ENCODE assay signal across 27 cellular contexts in genomic region chr14:103882503-103883262, GRCh38. TPM values are rescaled to one million over a fixed set of nuclear protein-coding genes. Genes with fewer than 3 reads are reported as not detected.
A peak's percentile ranks its signal among the peaks of the same experiment; 100 is the strongest.
DNase-seq lines count a peak whose midpoint lies in the region; ATAC-seq, FAIRE-seq and TF ChIP-seq lines count a peak whose summit lies in the region.
"Had no signal": no experiment of that assay in that cellular context is flagged by ENCODE, and none has a peak within 500 bp of the region (broad histone marks: within the 10 kb centered on the region; RNA-seq: fewer than 3 reads in every experiment).

No MANE protein-coding gene starts in this region.

- H3K36me3 ChIP-seq in BE2C = no peaks in the 10 kb centered on the region
- no peaks in the 10 kb centered on the region for H3K36me3 ChIP-seq in SK-N-SH (replicated peaks in 1 of 2; ENCODE audit: control insufficient read depth in 1 of 2, insufficient read depth in 2 of 2, low read length in 1 of 2)
- no peaks in the 10 kb centered on the region for H3K36me3 ChIP-seq in pancreas

- H3F3A ChIP-seq in SK-N-SH (replicated peaks; ENCODE audit: insufficient read depth) = no peaks in the 10 kb centered on the region

- H3K27ac ChIP-seq in SK-N-SH (ENCODE audit: low read depth in 2 of 2, low read length in 1 of 2) (peak overlapping the region in 1 of 2 experiments; percentile 76; a peak in 2 of 4 replicates), pancreas (peak overlapping the region; percentile 42 to 89 (median 82))
- H3K27ac ChIP-seq: hepatocyte, KMS-11 had no signal

- no peak for FAIRE-seq in pancreas (lab: Jason Lieb, UNC)
- FAIRE-seq: HTR-8/SVneo had no signal

- TF ChIP-seq RAD21 in SK-N-SH (IDR thresholded peaks at IDR 0.05; ENCODE audit: low read length) = no peak

- H3K9me2 ChIP-seq in SK-N-SH = no peaks in the 10 kb centered on the region

- H3K27me3 ChIP-seq in BE2C (no peaks in the 10 kb centered on the region), SK-N-SH (ENCODE audit: insufficient read depth) (no peaks in the 10 kb centered on the region), pancreas (no peaks in the 10 kb centered on the region)
- H3K27me3 ChIP-seq: dorsolateral prefrontal cortex, hepatocyte had no signal

- H3K4me3 Mint-ChIP-seq in activated T-helper 2 cell treated with anti-CD3 and anti-CD28 coated beads, Interferon-gamma antibody, Interleukin-2, Interleukin-4, amounts not matched to agents 10 μg/mL and 5 μg/mL and 100 μg/mL, durations not matched to agents 14 hours and 24 hours and 36 hours (ENCODE audit: low read depth) = no peak overlapping the region
- H3K4me3 Mint-ChIP-seq: activated B cell treated with CpG ODN at 0.5 μM for 24 hours, CD14-positive monocyte had no signal

- no peaks in the 10 kb centered on the region for H3K27me3 Mint-ChIP-seq in activated T-helper 2 cell treated with anti-CD3 and anti-CD28 coated beads, Interferon-gamma antibody, Interleukin-2, Interleukin-4, amounts not matched to agents 10 μg/mL and 5 μg/mL and 100 μg/mL, durations not matched to agents 14 hours and 24 hours and 36 hours (ENCODE audit: low read depth)

- peak in 1 of 2 experiments; percentile 64; a peak in 2 of 4 replicates for TF ChIP-seq EP300 in SK-N-SH (IDR thresholded peaks at IDR 0.05; ENCODE audit: borderline replicate concordance in 1 of 2, low read depth in 1 of 2, low read length in 1 of 2)

- CTCF ChIA-PET in SK-N-SH (lab: Yijun Ruan, JAX) = interaction anchor here (0.7 to 3.3 kb wide), 7 partner anchors 18 to 74 kb away, joined by 3 to 15 read pairs (median 6); no protein-coding TSS in a partner anchor

- intact Hi-C loops in pancreas (cut with DNase I) = no loop called here
- intact Hi-C loops in activated T-helper 2 cell treated with anti-CD3 and anti-CD28 coated beads, Interferon-gamma antibody, Interleukin-2, Interleukin-4, amounts not matched to agents 10 μg/mL and 5 μg/mL and 100 μg/mL, durations not matched to agents 14 hours and 24 hours and 36 hours (cut with micrococcal nuclease) = no loop called here

- no peaks in the 10 kb centered on the region for H3K36me3 Mint-ChIP-seq in activated T-helper 2 cell treated with anti-CD3 and anti-CD28 coated beads, Interferon-gamma antibody, Interleukin-2, Interleukin-4, amounts not matched to agents 10 μg/mL and 5 μg/mL and 100 μg/mL, durations not matched to agents 14 hours and 24 hours and 36 hours (ENCODE audit: low read depth)
- H3K36me3 Mint-ChIP-seq: CD14-positive monocyte had no signal

- H3K4me1 Mint-ChIP-seq in activated T-helper 2 cell treated with anti-CD3 and anti-CD28 coated beads, Interferon-gamma antibody, Interleukin-2, Interleukin-4, amounts not matched to agents 10 μg/mL and 5 μg/mL and 100 μg/mL, durations not matched to agents 14 hours and 24 hours and 36 hours (ENCODE audit: low read depth) = peaks cover 9% of the 10 kb centered on the region

- no peaks in the 10 kb centered on the region for H3K9me3 ChIP-seq in BE2C
- H3K9me3 ChIP-seq in SK-N-SH = no peaks in the 10 kb centered on the region
- no peaks in the 10 kb centered on the region for H3K9me3 ChIP-seq in pancreas

- H3K79me2 ChIP-seq in SK-N-SH (ENCODE audit: insufficient read depth) = no peaks in the 10 kb centered on the region
- H3K79me2 ChIP-seq: hepatocyte had no signal

- no peaks in the 10 kb centered on the region for H4K20me1 ChIP-seq in SK-N-SH (ENCODE audit: insufficient read depth)

- H3K4me2 ChIP-seq in SK-N-SH = no peak overlapping the region
- H3K4me2 ChIP-seq: hepatocyte, KMS-11, smooth muscle cell had no signal

- H3K9ac ChIP-seq in SK-N-SH = no peak overlapping the region
- H3K9ac ChIP-seq: KMS-11 had no signal

- DNase-seq in BE2C = peak; percentile 80
- DNase-seq in SK-N-SH = peak; percentile 87
- peak; percentile 57 for DNase-seq in islet precursor cell
- peak in 1 of 6 donors; percentile 78 for DNase-seq in pancreas
- no peak for DNase-seq in activated T-helper 2 cell treated with anti-CD3 and anti-CD28 coated beads, Interferon-gamma antibody, Interleukin-2, Interleukin-4, amounts not matched to agents 10 μg/mL and 5 μg/mL and 100 μg/mL, durations not matched to agents 14 hours and 24 hours and 36 hours (ENCODE audit: low spot score)
- no peak for DNase-seq in effector CD4-positive, alpha-beta T cell
- no peak for DNase-seq in cerebellum (ENCODE audit: low spot score)
- DNase-seq: activated B cell treated with CpG ODN at 0.5 μM for 24 hours; activated CD8-positive, alpha-beta memory T cell treated with anti-CD3 and anti-CD28 coated beads, Interleukin-2, amount 50 U/mL, for 48 hours; Calu3; caudate nucleus; dorsolateral prefrontal cortex; NCI-H1436 had no signal

- H3K4me1 ChIP-seq in BE2C (peaks cover 37% of the 10 kb centered on the region), SK-N-SH (ENCODE audit: control insufficient read depth in 1 of 2, insufficient read depth in 2 of 2, low read depth in 1 of 2, low read length in 1 of 2) (peaks cover 0 to 38% of the 10 kb centered on the region in 2 experiments; a peak in 1 of 4 replicates), pancreas (peaks cover 29 to 32% (median 30%) of the 10 kb centered on the region in 3 donors)

- no peak for ATAC-seq in pancreas

- H3K27ac Mint-ChIP-seq in activated T-helper 2 cell treated with anti-CD3 and anti-CD28 coated beads, Interferon-gamma antibody, Interleukin-2, Interleukin-4, amounts not matched to agents 10 μg/mL and 5 μg/mL and 100 μg/mL, durations not matched to agents 14 hours and 24 hours and 36 hours = no peak overlapping the region
- H3K27ac Mint-ChIP-seq: activated B cell treated with CpG ODN at 0.5 μM for 24 hours, CD14-positive monocyte had no signal

- no peak overlapping the region for H2AFZ ChIP-seq in SK-N-SH (ENCODE audit: low read depth)
- H2AFZ ChIP-seq: hepatocyte had no signal

- POLR2A ChIA-PET in SK-N-SH (lab: Yijun Ruan, JAX) = no interaction called here

- H3K4me3 ChIP-seq in BE2C (ENCODE audit: low read depth, low read length) = no peak overlapping the region
- H3K4me3 ChIP-seq in SK-N-SH (ENCODE audit: low read depth in 2 of 2, low read length in 1 of 2) = no peak overlapping the region
- no peak overlapping the region for H3K4me3 ChIP-seq in pancreas
- H3K4me3 ChIP-seq: dorsolateral prefrontal cortex, hepatocyte, smooth muscle cell had no signal

- no peaks in the 10 kb centered on the region for H3K9me3 Mint-ChIP-seq in activated T-helper 2 cell treated with anti-CD3 and anti-CD28 coated beads, Interferon-gamma antibody, Interleukin-2, Interleukin-4, amounts not matched to agents 10 μg/mL and 5 μg/mL and 100 μg/mL, durations not matched to agents 14 hours and 24 hours and 36 hours
- H3K9me3 Mint-ChIP-seq: activated B cell treated with CpG ODN at 0.5 μM for 24 hours, CD14-positive monocyte had no signal

- 58% methylated on average over 4 of the region's 20 CpGs for WGBS in SK-N-SH (ENCODE audit: low lambda C conversion rate)
- 74 to 78% methylated on average over 20 of the region's 20 CpGs for WGBS in pancreas, 2 donors

- TF ChIP-seq CTCF in BE2C (IDR thresholded peaks at IDR 0.05; ENCODE audit: low read depth, low read length) (no peak), SK-N-SH (IDR thresholded peaks at IDR 0.05) (no peak), pancreas (IDR thresholded peaks at IDR 0.05) (no peak)

TF ChIP-seq in SK-N-SH, 30 proteins besides CTCF, POLR2A, EP300 and RAD21:
- TF ChIP-seq RCOR1 (IDR thresholded peaks at IDR 0.05; ENCODE audit: low read length) (peak; percentile 58; the same call in 1 of the 2 replicates), MAX (IDR thresholded peaks at IDR 0.05; ENCODE audit: low read depth) (no peak), GATA2 (CRISPR knock-in tag; IDR thresholded peaks at IDR 0.05) (peak; percentile 57), USF1 (IDR thresholded peaks at IDR 0.05; ENCODE audit: borderline replicate concordance, low read depth) (no peak)

RNA-seq across cellular contexts. Expression of gene PPP1R13B, which starts 35.3 kb away (rescaled TPM):
- polyA plus RNA-seq in BE2C (2012; ENCODE audit: insufficient read depth, insufficient read length, low read depth) = 70.6 TPM
- polyA plus RNA-seq in SK-N-SH (2012; rRNA removed) = 5.1 and 5.7 TPM in 2 replicates
- polyA plus RNA-seq in SK-N-SH (2012; cell fraction: cytosol; rRNA removed) = 2.6 and 3.9 TPM in 2 replicates
- 31.2 and 31.8 TPM in 2 replicates for polyA plus RNA-seq in SK-N-SH (2012; cell fraction: nucleus; rRNA removed)
- total RNA-seq in pancreas = 10 to 100 TPM; 20.9 to 33.9 (median 24.5) TPM
- polyA plus RNA-seq in pancreas = 10 to 100 TPM; 31.4 to 33.8 TPM
- total RNA-seq in activated T-helper 2 cell treated with anti-CD3 and anti-CD28 coated beads, Interferon-gamma antibody, Interleukin-2, Interleukin-4, amounts not matched to agents 10 μg/mL and 5 μg/mL and 100 μg/mL, durations not matched to agents 14 hours and 24 hours and 36 hours = 7.8 and 13.5 TPM in 2 replicates
- total RNA-seq in cerebellum = 15.6 TPM

RNA-seq across cellular contexts. Expression of gene TDRD9, which starts 45.6 kb away (rescaled TPM):
- not detected for polyA plus RNA-seq in BE2C (2012; ENCODE audit: insufficient read depth, insufficient read length, low read depth)
- polyA plus RNA-seq in SK-N-SH (2012; rRNA removed) (not detected in 2 replicates), pancreas (10 to 100 TPM in 1 of 2 donors, 1 to 10 TPM in 1; 2.9 to 28.6 TPM)
- not detected in 2 replicates for polyA plus RNA-seq in SK-N-SH (2012; cell fraction: cytosol; rRNA removed)
- not detected in 2 replicates for polyA plus RNA-seq in SK-N-SH (2012; cell fraction: nucleus; rRNA removed)
- total RNA-seq in pancreas (1 to 10 TPM in 4 of 6 donors, under 1 TPM in 2; 0.67 to 5.6 (median 1.6) TPM), cerebellum (2.4 TPM)
- total RNA-seq in activated T-helper 2 cell treated with anti-CD3 and anti-CD28 coated beads, Interferon-gamma antibody, Interleukin-2, Interleukin-4, amounts not matched to agents 10 μg/mL and 5 μg/mL and 100 μg/mL, durations not matched to agents 14 hours and 24 hours and 36 hours = 0.23 TPM in 1 of 2 replicates, not detected in the other
- total RNA-seq: Calu3, H4, NCI-H460, OCI-LY7 had no signal
- polyA plus RNA-seq: smooth muscle cell had no signal

RNA-seq across cellular contexts. Expression of gene RD3L, which starts 59.6 kb away (rescaled TPM):
- polyA plus RNA-seq in BE2C (2012; ENCODE audit: insufficient read depth, insufficient read length, low read depth) = not detected
- polyA plus RNA-seq in SK-N-SH (2012; rRNA removed) (not detected in 2 replicates), pancreas (not detected)
- polyA plus RNA-seq in SK-N-SH (2012; cell fraction: cytosol; rRNA removed) = not detected in 2 replicates
- not detected in 2 replicates for polyA plus RNA-seq in SK-N-SH (2012; cell fraction: nucleus; rRNA removed)
- total RNA-seq in pancreas (not detected), cerebellum (not detected)
- total RNA-seq in activated T-helper 2 cell treated with anti-CD3 and anti-CD28 coated beads, Interferon-gamma antibody, Interleukin-2, Interleukin-4, amounts not matched to agents 10 μg/mL and 5 μg/mL and 100 μg/mL, durations not matched to agents 14 hours and 24 hours and 36 hours = not detected in 2 replicates
- total RNA-seq: activated B cell treated with CpG ODN at 0.5 μM for 24 hours, Calu3, dorsolateral prefrontal cortex, endothelial cell of umbilical vein, H4, hepatocyte, lower leg skin, NCI-H460, OCI-LY7, renal cortical epithelial cell, smooth muscle cell, urinary bladder had no signal
- polyA plus RNA-seq: adipose tissue, AG04450, CD14-positive monocyte, endothelial cell of umbilical vein, hepatocyte, smooth muscle cell had no signal

Comparison
In these comparisons a context has a peak if more than half of its experiments do, and no peak if none do; other contexts are left out.
1. DNase-seq: peak in BE2C (single experiment), SK-N-SH (single experiment) and islet precursor cell (single experiment); none in activated T-helper 2 cell treated with anti-CD3 and anti-CD28 coated beads, Interferon-gamma antibody, Interleukin-2, Interleukin-4, amounts not matched to agents 10 μg/mL and 5 μg/mL and 100 μg/mL, durations not matched to agents 14 hours and 24 hours and 36 hours (single experiment), effector CD4-positive, alpha-beta T cell (single experiment) and cerebellum (single experiment).